ENCODE assay signal across 2 cellular contexts in genomic region chr1:161721738-161722343, GRCh38.
TF ChIP-seq lines count a peak whose summit lies in the region.

No MANE protein-coding gene starts in this region.

TF ChIP-seq in GM12891, 5 proteins besides CTCF, POLR2A, EP300 and RAD21:
- TF ChIP-seq PAX5 (IDR thresholded peaks at IDR 0.05; ENCODE audit: insufficient read depth, low read length, severe bottlenecking): no peak
- TF ChIP-seq SPI1 (IDR thresholded peaks at IDR 0.05; ENCODE audit: low read depth, low read length): no peak
- TF ChIP-seq POU2F2 (IDR thresholded peaks at IDR 0.05; ENCODE audit: low read depth, low read length): no peak
- no peak for TF ChIP-seq TAF1 (IDR thresholded peaks at IDR 0.05; ENCODE audit: low read depth, low read length)
- no peak for TF ChIP-seq POLR2AphosphoS5 (IDR thresholded peaks at IDR 0.05; ENCODE audit: low read depth, low read length)

TF ChIP-seq in GM12878, 131 proteins besides CTCF, POLR2A, EP300 and RAD21:
- no peak for TF ChIP-seq ZNF622 (IDR thresholded peaks at IDR 0.05)
- TF ChIP-seq RUNX3 (IDR thresholded peaks at IDR 0.05; ENCODE audit: low read length): peak; percentile 17; the same call in 1 of the 2 replicates
- no peak for TF ChIP-seq CBX5 (IDR thresholded peaks at IDR 0.05; ENCODE audit: low read depth)
- no peak for TF ChIP-seq NBN (IDR thresholded peaks at IDR 0.05)
- TF ChIP-seq KAT2A (conservative IDR thresholded peaks at IDR 0.05; ENCODE audit: control insufficient read depth, low read depth, low read length): no peak
- no peak for TF ChIP-seq SREBF1 (IDR thresholded peaks at IDR 0.05; ENCODE audit: low read length)
- TF ChIP-seq TCF7 (IDR thresholded peaks at IDR 0.05; ENCODE audit: borderline replicate concordance): no peak
- no peak for TF ChIP-seq ASH2L (IDR thresholded peaks at IDR 0.05; ENCODE audit: borderline replicate concordance, low read depth)
- TF ChIP-seq IKZF1 (conservative IDR thresholded peaks at IDR 0.05): peak; percentile 18; the same call in 1 of the 2 replicates
